In genomic region chr14:100292776-100293461, GRCh38 we compare ENCODE assay signal across 29 cellular contexts. TPM values are rescaled to one million over a fixed set of nuclear protein-coding genes. Genes with fewer than 3 reads are reported as not detected.
DNase-seq lines count a peak whose midpoint lies in the region; TF ChIP-seq lines count a peak whose summit lies in the region.
"Had no signal": no experiment of that assay in that cellular context is flagged by ENCODE, and none has a peak within 500 bp of the region (broad histone marks: within the 10 kb centered on the region; RNA-seq: fewer than 3 reads in every experiment).

No MANE protein-coding gene starts in this region.

- peak overlapping the region; percentile 68 to 83 for H3K27ac ChIP-seq in testis
- H3K27ac ChIP-seq: GM23248 had no signal

- H3K9me3 ChIP-seq in testis = no peaks in the 10 kb centered on the region
- H3K9me3 ChIP-seq: gastrocnemius medialis had no signal

- intact Hi-C loops in testis (cut with DNase I; ENCODE audit: low total_unique reads) = no loop called here

- peaks cover 74% of the 10 kb centered on the region for H3K4me1 ChIP-seq in testis

- 77 to 81% methylated on average over 9 to 29 of the region's 42 CpGs for WGBS in testis, 2 donors

- peak overlapping the region in 1 of 2 donors; percentile 17 for H3K4me3 ChIP-seq in testis
- H3K4me3 ChIP-seq: gastrocnemius medialis, GM23248 had no signal

- H3K27me3 ChIP-seq in testis = no peaks in the 10 kb centered on the region
- H3K27me3 ChIP-seq: gastrocnemius medialis had no signal

- TF ChIP-seq POLR2A in testis (IDR thresholded peaks at IDR 0.05) = no peak

- TF ChIP-seq CTCF in testis (IDR thresholded peaks at IDR 0.05) = no peak

- H3K36me3 ChIP-seq in testis (ENCODE audit: low read depth, missing control alignments) = no peaks in the 10 kb centered on the region
- H3K36me3 ChIP-seq: gastrocnemius medialis had no signal

- peak; percentile 9 for DNase-seq in activated T-cell treated with anti-CD3 and anti-CD28 coated beads, Interleukin-2, amount 50 U/mL, for 1 hour
- no peak for DNase-seq in activated T-cell treated with anti-CD3 and anti-CD28 coated beads, Interleukin-2, amount 50 U/mL, for 48 hours
- DNase-seq in ecto neural progenitor cell (ENCODE audit: low spot score) (peak; percentile 36), mesenteric fat pad (ENCODE audit: low spot score) (peak; percentile 60), testis (peak; percentile 17), AG08395 (ENCODE audit: low spot score) (no peak), NCI-H1436 treated with DMSO at 0.1 percent for 48 hours (lab: John Stamatoyannopoulos, UW) (no peak), superior temporal gyrus (ENCODE audit: extremely low spot score) (no peak)
- DNase-seq: 8988T; activated CD4-positive, alpha-beta T cell treated with anti-CD3 and anti-CD28 coated beads, Interleukin-2, amount 50 U/mL, for 4 hours; activated CD8-positive, alpha-beta memory T cell treated with anti-CD3 and anti-CD28 coated beads, Interleukin-2, amount 10 ng/mL, durations not matched to agents 7 days and 5 days; activated naive CD4-positive, alpha-beta T cell treated with anti-CD3 and anti-CD28 coated beads for 36 hours; amniotic stem cell; GM23248; hippocampal formation; NCI-H1048; NCI-H187 treated with DMSO at 0.1 percent for 48 hours; NCI-H2171; RPMI8226; stimulated activated CD4-positive, alpha-beta T cell treated with anti-CD3 and anti-CD28 coated beads, Interleukin-4, amount 100 ng/mL, for 24 hours; T-helper 1 cell had no signal

RNA-seq across cellular contexts. Expression of gene SLC25A29, which starts 13.3 kb away (rescaled TPM):
- 20.0 TPM for total RNA-seq in mesenteric fat pad
- 100 to 1,000 TPM; 185 to 322 TPM for total RNA-seq in testis
- polyA plus RNA-seq in testis (ENCODE audit: insufficient read depth, low read depth, low replicate concordance) = 72.3 TPM

RNA-seq across cellular contexts. Expression of gene SLC25A47, which starts 30.2 kb away (rescaled TPM):
- not detected for total RNA-seq in mesenteric fat pad
- under 1 TPM; 0.37 to 0.87 TPM for total RNA-seq in testis
- polyA plus RNA-seq in testis (ENCODE audit: insufficient read depth, low read depth, low replicate concordance) = 0.78 TPM
- total RNA-seq: activated CD8-positive, alpha-beta memory T cell treated with anti-CD3 and anti-CD28 coated beads, Interleukin-2, amount 10 ng/mL, durations not matched to agents 7 days and 5 days; activated naive CD4-positive, alpha-beta T cell treated with anti-CD3 and anti-CD28 coated beads for 36 hours; CD4-positive, alpha-beta T cell; chondrocyte; endothelial cell of umbilical vein; GM23248; NCI-H460; urinary bladder had no signal
- polyA plus RNA-seq: endothelial cell of umbilical vein, fibroblast of lung, GM23248, neural cell had no signal

RNA-seq across cellular contexts. Expression of gene YY1, which starts 54.0 kb away (rescaled TPM):
- 61.3 TPM for total RNA-seq in mesenteric fat pad
- 10 to 100 TPM; 58.1 to 68.2 TPM for total RNA-seq in testis
- polyA plus RNA-seq in testis (ENCODE audit: insufficient read depth, low read depth, low replicate concordance) = 74.2 TPM

Comparison
In these comparisons a context has a peak if more than half of its experiments do, and no peak if none do; other contexts are left out.
1. DNase-seq: peak in activated T-cell treated with anti-CD3 and anti-CD28 coated beads, Interleukin-2, amount 50 U/mL, for 1 hour (single experiment), ecto neural progenitor cell (single experiment), mesenteric fat pad (single experiment) and testis (single experiment); none in activated T-cell treated with anti-CD3 and anti-CD28 coated beads, Interleukin-2, amount 50 U/mL, for 48 hours (0 of 2), AG08395 (single experiment), NCI-H1436 treated with DMSO at 0.1 percent for 48 hours (single experiment) and superior temporal gyrus (single experiment).